In the genomic region with DNA sequence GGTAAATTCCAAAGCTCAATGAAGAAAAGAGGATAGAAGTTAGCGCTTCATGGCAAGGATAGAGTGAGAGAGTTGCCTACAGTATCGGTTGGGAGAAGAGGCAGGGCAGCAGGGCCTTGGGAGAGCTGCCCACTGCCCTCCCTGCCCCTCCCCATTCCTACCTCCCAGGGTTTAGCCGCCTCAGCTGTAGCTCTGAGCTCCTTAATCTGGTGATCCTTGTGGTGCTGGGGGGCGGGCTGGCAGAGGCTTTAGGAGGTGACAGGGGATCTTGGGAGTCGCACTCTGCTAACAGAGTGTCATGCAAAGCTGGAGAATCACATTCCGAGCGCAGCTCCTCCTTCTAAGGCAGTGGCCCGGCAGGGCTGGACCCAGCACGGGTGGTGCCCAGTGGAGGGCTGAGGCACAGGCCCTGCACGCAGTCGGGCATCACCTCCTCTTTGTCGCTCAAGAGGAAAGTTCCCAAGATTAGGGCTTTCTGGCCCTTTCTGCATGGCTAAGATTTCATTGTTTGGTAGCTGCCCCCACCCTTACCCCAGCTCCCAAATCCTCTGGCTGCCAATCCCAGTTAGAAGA, we compare ENCODE assay signal across 26 cellular contexts.
"Had no signal": no experiment of that assay in that cellular context is flagged by ENCODE, and none has a peak within 500 bp of the region (broad histone marks: within the 10 kb centered on the region; RNA-seq: fewer than 3 reads in every experiment).

No MANE protein-coding gene starts in this region.

- H3K4me1 ChIP-seq: body of pancreas, esophagus muscularis mucosa, gastrocnemius medialis, parathyroid adenoma, right lobe of liver had no signal

- H3K9ac ChIP-seq: parathyroid adenoma had no signal

- H3K27me3 ChIP-seq: body of pancreas, right lobe of liver had no signal

- DNase-seq: activated CD4-positive, alpha-beta T cell treated with anti-CD3 and anti-CD28 coated beads, Interleukin-2, amount 50 U/mL, for 48 hours; activated effector memory CD4-positive, alpha-beta T cell treated with Interleukin-2 at 50 U/mL for 16 hours; activated naive CD4-positive, alpha-beta T cell treated with anti-CD3 and anti-CD28 coated beads for 36 hours; activated naive CD8-positive, alpha-beta T cell treated with anti-CD3 and anti-CD28 coated beads, Interleukin-2, amount 10 ng/mL, durations not matched to agents 7 days and 5 days; activated T-cell treated with anti-CD3 and anti-CD28 coated beads, Interleukin-2, amount 50 U/mL, for 72 hours; amniotic stem cell; body of pancreas; effector memory CD4-positive, alpha-beta T cell; gastrocnemius medialis; head of caudate nucleus; left ventricle myocardium superior; mammary epithelial cell; midbrain; nucleus accumbens; right lobe of liver; small intestine; stimulated activated CD4-positive, alpha-beta T cell treated with anti-CD3 and anti-CD28 coated beads, Interleukin-15, amount 100 ng/mL, for 24 hours; stimulated activated naive B cell treated with anti-CD40 and anti-IgM and Interleukin-4, amounts not matched to agents 10 μg/mL and 1 μg/mL and 100 μg/mL, for 72 hours; T-helper 1 cell had no signal

- H3K36me3 Mint-ChIP-seq: WTC11 had no signal

- H3K36me3 ChIP-seq: esophagus muscularis mucosa, gastrocnemius medialis, right lobe of liver, thoracic aorta, upper lobe of left lung had no signal

- H3K27ac ChIP-seq: body of pancreas, esophagus muscularis mucosa, gastrocnemius medialis, parathyroid adenoma, right lobe of liver, thoracic aorta, upper lobe of left lung had no signal

- H3K9me3 ChIP-seq: body of pancreas, esophagus muscularis mucosa, gastrocnemius medialis, right lobe of liver, thoracic aorta, upper lobe of left lung had no signal

- H3K4me3 ChIP-seq: body of pancreas, esophagus muscularis mucosa, gastrocnemius medialis, right lobe of liver, thoracic aorta, upper lobe of left lung had no signal

- ATAC-seq: activated T-cell treated with anti-CD3 and anti-CD28 coated beads, Interleukin-2, amount 50 U/mL, for 72 hours; body of pancreas; gastrocnemius medialis; left ventricle myocardium superior; right lobe of liver; stimulated activated naive B cell treated with anti-CD40 and anti-IgM and Interleukin-4, amounts not matched to agents 10 μg/mL and 1 μg/mL and 100 μg/mL, for 72 hours; WTC11 had no signal

- H3K27ac Mint-ChIP-seq: activated naive CD4-positive, alpha-beta T cell treated with anti-CD3 and anti-CD28 coated beads for 36 hours; activated naive CD8-positive, alpha-beta T cell treated with anti-CD3 and anti-CD28 coated beads, Interleukin-2, amount 10 ng/mL, durations not matched to agents 7 days and 5 days; activated T-cell treated with anti-CD3 and anti-CD28 coated beads, Interleukin-2, amount 50 U/mL, for 72 hours; dendritic cell treated with granulocyte-macrophage colony-stimulating factor and Interleukin-4, amounts not matched to agents 40 ng/mL and 50 ng/mL, for 4 days; nephron; stimulated activated naive B cell treated with anti-CD40 and anti-IgM and Interleukin-4, amounts not matched to agents 10 μg/mL and 1 μg/mL and 100 μg/mL, for 72 hours; WTC11 had no signal

- H3K9me3 Mint-ChIP-seq: activated naive CD4-positive, alpha-beta T cell treated with anti-CD3 and anti-CD28 coated beads for 36 hours; activated naive CD8-positive, alpha-beta T cell treated with anti-CD3 and anti-CD28 coated beads, Interleukin-2, amount 10 ng/mL, durations not matched to agents 7 days and 5 days; activated T-cell treated with anti-CD3 and anti-CD28 coated beads, Interleukin-2, amount 50 U/mL, for 72 hours; dendritic cell treated with granulocyte-macrophage colony-stimulating factor and Interleukin-4, amounts not matched to agents 40 ng/mL and 50 ng/mL, for 4 days; nephron; stimulated activated naive B cell treated with anti-CD40 and anti-IgM and Interleukin-4, amounts not matched to agents 10 μg/mL and 1 μg/mL and 100 μg/mL, for 72 hours; WTC11 had no signal

- H3K4me1 Mint-ChIP-seq: activated naive CD8-positive, alpha-beta T cell treated with anti-CD3 and anti-CD28 coated beads, Interleukin-2, amount 10 ng/mL, durations not matched to agents 7 days and 5 days; stimulated activated naive B cell treated with anti-CD40 and anti-IgM and Interleukin-4, amounts not matched to agents 10 μg/mL and 1 μg/mL and 100 μg/mL, for 72 hours had no signal

- H3K4me3 Mint-ChIP-seq: activated naive CD4-positive, alpha-beta T cell treated with anti-CD3 and anti-CD28 coated beads for 36 hours; activated naive CD8-positive, alpha-beta T cell treated with anti-CD3 and anti-CD28 coated beads, Interleukin-2, amount 10 ng/mL, durations not matched to agents 7 days and 5 days; activated T-cell treated with anti-CD3 and anti-CD28 coated beads, Interleukin-2, amount 50 U/mL, for 72 hours; dendritic cell treated with granulocyte-macrophage colony-stimulating factor and Interleukin-4, amounts not matched to agents 40 ng/mL and 50 ng/mL, for 4 days; nephron; stimulated activated naive B cell treated with anti-CD40 and anti-IgM and Interleukin-4, amounts not matched to agents 10 μg/mL and 1 μg/mL and 100 μg/mL, for 72 hours; WTC11 had no signal
